ENCODE assay signal across 1 cellular context in the genomic region with DNA sequence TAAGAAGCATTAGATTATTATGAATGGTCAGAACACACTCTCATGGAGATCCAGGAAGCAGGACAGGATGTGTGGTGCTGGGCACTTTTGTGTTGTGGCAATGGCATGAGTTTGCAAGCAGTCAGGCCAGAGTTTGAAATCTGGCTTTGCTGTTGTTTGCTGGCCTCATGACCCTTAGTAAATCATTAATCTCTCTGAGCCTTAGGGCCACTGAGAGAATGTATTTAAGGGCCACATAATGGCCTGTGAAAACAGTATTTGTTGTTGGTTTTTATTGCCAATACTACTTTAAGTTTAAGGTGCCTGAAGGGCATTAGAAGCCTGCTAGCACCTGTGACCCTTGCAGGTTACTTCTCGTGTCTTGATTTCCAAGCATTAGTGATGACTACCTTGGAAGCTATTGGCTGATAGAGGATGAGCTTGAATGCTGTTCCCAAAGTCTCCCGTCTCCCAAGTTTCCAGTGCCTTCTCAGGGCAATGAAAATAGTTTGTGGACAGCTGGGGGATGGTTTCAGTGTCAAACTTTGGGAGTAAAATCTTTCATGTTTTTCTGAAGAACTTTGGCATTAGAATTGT.
A peak's percentile ranks its signal among the peaks of the same experiment; 100 is the strongest.
TF ChIP-seq lines count a peak whose summit lies in the region.

No MANE protein-coding gene starts in this region.

TF ChIP-seq in HepG2, 621 proteins besides CTCF, POLR2A, EP300 and RAD21 (continued from another document and continues in another):
- no peak for TF ChIP-seq EHMT2 (IDR thresholded peaks at IDR 0.05; ENCODE audit: borderline replicate concordance, low read depth, low read length)
- TF ChIP-seq SOX13 (IDR thresholded peaks at IDR 0.05), result no peak
- TF ChIP-seq SOX13 (CRISPR knock-in tag; conservative IDR thresholded peaks at IDR 0.05 in 1 of 2, IDR thresholded peaks at IDR 0.05 in 1 of 2), result peak in 1 of 2 experiments; percentile 72; a peak in 2 of 4 replicates
- TF ChIP-seq, protein P1, sequence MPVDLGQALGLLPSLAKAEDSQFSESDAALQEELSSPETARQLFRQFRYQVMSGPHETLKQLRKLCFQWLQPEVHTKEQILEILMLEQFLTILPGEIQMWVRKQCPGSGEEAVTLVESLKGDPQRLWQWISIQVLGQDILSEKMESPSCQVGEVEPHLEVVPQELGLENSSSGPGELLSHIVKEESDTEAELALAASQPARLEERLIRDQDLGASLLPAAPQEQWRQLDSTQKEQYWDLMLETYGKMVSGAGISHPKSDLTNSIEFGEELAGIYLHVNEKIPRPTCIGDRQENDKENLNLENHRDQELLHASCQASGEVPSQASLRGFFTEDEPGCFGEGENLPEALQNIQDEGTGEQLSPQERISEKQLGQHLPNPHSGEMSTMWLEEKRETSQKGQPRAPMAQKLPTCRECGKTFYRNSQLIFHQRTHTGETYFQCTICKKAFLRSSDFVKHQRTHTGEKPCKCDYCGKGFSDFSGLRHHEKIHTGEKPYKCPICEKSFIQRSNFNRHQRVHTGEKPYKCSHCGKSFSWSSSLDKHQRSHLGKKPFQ (CRISPR knock-in tag; IDR thresholded peaks at IDR 0.05; ENCODE audit: insufficient replicate concordance), result peak; percentile 32
- TF ChIP-seq ZSCAN9 (CRISPR knock-in tag; IDR thresholded peaks at IDR 0.05; ENCODE audit: borderline replicate concordance), result 0 out of 2 replicates have a peak, but pooled peaks have one; percentile 26
- TF ChIP-seq, protein P2, sequence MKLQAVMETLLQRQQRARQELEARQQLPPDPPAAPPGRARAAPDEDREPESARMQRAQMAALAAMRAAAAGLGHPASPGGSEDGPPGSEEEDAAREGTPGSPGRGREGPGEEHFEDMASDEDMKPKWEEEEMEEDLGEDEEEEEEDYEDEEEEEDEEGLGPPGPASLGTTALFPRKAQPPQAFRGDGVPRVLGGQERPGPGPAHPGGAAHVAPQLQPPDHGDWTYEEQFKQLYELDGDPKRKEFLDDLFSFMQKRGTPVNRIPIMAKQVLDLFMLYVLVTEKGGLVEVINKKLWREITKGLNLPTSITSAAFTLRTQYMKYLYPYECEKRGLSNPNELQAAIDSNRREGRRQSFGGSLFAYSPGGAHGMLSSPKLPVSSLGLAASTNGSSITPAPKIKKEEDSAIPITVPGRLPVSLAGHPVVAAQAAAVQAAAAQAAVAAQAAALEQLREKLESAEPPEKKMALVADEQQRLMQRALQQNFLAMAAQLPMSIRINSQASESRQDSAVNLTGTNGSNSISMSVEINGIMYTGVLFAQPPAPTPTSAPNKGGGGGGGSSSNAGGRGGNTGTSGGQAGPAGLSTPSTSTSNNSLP (IDR thresholded peaks at IDR 0.05; ENCODE audit: low read depth, low read length), result 0 out of 2 replicates have a peak, but pooled peaks have one; percentile 52
- TF ChIP-seq, protein P3, sequence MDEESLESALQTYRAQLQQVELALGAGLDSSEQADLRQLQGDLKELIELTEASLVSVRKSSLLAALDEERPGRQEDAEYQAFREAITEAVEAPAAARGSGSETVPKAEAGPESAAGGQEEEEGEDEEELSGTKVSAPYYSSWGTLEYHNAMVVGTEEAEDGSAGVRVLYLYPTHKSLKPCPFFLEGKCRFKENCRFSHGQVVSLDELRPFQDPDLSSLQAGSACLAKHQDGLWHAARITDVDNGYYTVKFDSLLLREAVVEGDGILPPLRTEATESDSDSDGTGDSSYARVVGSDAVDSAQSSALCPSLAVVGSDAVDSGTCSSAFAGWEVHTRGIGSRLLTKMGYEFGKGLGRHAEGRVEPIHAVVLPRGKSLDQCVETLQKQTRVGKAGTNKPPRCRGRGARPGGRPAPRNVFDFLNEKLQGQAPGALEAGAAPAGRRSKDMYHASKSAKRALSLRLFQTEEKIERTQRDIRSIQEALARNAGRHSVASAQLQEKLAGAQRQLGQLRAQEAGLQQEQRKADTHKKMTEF (CRISPR knock-in tag; IDR thresholded peaks at IDR 0.05), result peak; percentile 74; the same call in 1 of the 2 replicates
- peak; percentile 69; the same call in 1 of the 2 replicates for TF ChIP-seq IRF2 (CRISPR knock-in tag; IDR thresholded peaks at IDR 0.05)
- TF ChIP-seq ZNF614 (CRISPR knock-in tag; IDR thresholded peaks at IDR 0.05; ENCODE audit: borderline replicate concordance), result peak; percentile 81; the same call in 1 of the 2 replicates
- TF ChIP-seq JDP2 (CRISPR knock-in tag; IDR thresholded peaks at IDR 0.05; ENCODE audit: borderline replicate concordance), result no peak
- TF ChIP-seq ZNF570 (CRISPR knock-in tag; IDR thresholded peaks at IDR 0.05; ENCODE audit: borderline replicate concordance), result no peak
- TF ChIP-seq HOXA5 (CRISPR knock-in tag; IDR thresholded peaks at IDR 0.05), result no peak
- TF ChIP-seq RFX1 (IDR thresholded peaks at IDR 0.05), result no peak
- no peak for TF ChIP-seq ZNF260 (CRISPR knock-in tag; IDR thresholded peaks at IDR 0.05; ENCODE audit: borderline replicate concordance, low read depth)
- TF ChIP-seq SATB2 (CRISPR knock-in tag; IDR thresholded peaks at IDR 0.05), result no peak
- TF ChIP-seq ZBTB8A (CRISPR knock-in tag; IDR thresholded peaks at IDR 0.05; ENCODE audit: borderline replicate concordance, low read depth), result no peak
- peak; percentile 80 for TF ChIP-seq TARDBP (CRISPR knock-in tag; IDR thresholded peaks at IDR 0.05)
- no peak; the same call in 1 of the 2 replicates for TF ChIP-seq POLR2AphosphoS5 (IDR thresholded peaks at IDR 0.05; ENCODE audit: low read depth, low read length)
- TF ChIP-seq, protein P4, sequence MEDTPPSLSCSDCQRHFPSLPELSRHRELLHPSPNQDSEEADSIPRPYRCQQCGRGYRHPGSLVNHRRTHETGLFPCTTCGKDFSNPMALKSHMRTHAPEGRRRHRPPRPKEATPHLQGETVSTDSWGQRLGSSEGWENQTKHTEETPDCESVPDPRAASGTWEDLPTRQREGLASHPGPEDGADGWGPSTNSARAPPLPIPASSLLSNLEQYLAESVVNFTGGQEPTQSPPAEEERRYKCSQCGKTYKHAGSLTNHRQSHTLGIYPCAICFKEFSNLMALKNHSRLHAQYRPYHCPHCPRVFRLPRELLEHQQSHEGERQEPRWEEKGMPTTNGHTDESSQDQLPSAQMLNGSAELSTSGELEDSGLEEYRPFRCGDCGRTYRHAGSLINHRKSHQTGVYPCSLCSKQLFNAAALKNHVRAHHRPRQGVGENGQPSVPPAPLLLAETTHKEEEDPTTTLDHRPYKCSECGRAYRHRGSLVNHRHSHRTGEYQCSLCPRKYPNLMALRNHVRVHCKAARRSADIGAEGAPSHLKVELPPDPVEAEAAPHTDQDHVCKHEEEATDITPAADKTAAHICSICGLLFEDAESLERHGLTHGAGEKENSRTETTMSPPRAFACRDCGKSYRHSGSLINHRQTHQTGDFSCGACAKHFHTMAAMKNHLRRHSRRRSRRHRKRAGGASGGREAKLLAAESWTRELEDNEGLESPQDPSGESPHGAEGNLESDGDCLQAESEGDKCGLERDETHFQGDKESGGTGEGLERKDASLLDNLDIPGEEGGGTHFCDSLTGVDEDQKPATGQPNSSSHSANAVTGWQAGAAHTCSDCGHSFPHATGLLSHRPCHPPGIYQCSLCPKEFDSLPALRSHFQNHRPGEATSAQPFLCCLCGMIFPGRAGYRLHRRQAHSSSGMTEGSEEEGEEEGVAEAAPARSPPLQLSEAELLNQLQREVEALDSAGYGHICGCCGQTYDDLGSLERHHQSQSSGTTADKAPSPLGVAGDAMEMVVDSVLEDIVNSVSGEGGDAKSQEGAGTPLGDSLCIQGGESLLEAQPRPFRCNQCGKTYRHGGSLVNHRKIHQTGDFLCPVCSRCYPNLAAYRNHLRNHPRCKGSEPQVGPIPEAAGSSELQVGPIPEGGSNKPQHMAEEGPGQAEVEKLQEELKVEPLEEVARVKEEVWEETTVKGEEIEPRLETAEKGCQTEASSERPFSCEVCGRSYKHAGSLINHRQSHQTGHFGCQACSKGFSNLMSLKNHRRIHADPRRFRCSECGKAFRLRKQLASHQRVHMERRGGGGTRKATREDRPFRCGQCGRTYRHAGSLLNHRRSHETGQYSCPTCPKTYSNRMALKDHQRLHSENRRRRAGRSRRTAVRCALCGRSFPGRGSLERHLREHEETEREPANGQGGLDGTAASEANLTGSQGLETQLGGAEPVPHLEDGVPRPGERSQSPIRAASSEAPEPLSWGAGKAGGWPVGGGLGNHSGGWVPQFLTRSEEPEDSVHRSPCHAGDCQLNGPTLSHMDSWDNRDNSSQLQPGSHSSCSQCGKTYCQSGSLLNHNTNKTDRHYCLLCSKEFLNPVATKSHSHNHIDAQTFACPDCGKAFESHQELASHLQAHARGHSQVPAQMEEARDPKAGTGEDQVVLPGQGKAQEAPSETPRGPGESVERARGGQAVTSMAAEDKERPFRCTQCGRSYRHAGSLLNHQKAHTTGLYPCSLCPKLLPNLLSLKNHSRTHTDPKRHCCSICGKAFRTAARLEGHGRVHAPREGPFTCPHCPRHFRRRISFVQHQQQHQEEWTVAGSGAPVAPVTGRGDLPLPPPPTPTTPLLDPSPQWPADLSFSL (CRISPR knock-in tag; IDR thresholded peaks at IDR 0.05), result peak; percentile 84; the same call in 1 of the 2 replicates
- TF ChIP-seq PHB2 (IDR thresholded peaks at IDR 0.05; ENCODE audit: partially characterized antibody), result no peak
- TF ChIP-seq, protein P5, sequence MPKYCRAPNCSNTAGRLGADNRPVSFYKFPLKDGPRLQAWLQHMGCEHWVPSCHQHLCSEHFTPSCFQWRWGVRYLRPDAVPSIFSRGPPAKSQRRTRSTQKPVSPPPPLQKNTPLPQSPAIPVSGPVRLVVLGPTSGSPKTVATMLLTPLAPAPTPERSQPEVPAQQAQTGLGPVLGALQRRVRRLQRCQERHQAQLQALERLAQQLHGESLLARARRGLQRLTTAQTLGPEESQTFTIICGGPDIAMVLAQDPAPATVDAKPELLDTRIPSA (CRISPR knock-in tag; IDR thresholded peaks at IDR 0.05; ENCODE audit: borderline replicate concordance), result no peak
- no peak for TF ChIP-seq RELA (CRISPR knock-in tag; IDR thresholded peaks at IDR 0.05)
- TF ChIP-seq, protein P6, sequence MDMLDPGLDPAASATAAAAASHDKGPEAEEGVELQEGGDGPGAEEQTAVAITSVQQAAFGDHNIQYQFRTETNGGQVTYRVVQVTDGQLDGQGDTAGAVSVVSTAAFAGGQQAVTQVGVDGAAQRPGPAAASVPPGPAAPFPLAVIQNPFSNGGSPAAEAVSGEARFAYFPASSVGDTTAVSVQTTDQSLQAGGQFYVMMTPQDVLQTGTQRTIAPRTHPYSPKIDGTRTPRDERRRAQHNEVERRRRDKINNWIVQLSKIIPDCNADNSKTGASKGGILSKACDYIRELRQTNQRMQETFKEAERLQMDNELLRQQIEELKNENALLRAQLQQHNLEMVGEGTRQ (IDR thresholded peaks at IDR 0.05; ENCODE audit: low read depth, low read length), result no peak
- TF ChIP-seq, protein P6 (CRISPR knock-in tag; IDR thresholded peaks at IDR 0.05; ENCODE audit: borderline replicate concordance), result no peak
- TF ChIP-seq ELF3 (CRISPR knock-in tag; IDR thresholded peaks at IDR 0.05), result peak; percentile 86
- TF ChIP-seq, protein P7, sequence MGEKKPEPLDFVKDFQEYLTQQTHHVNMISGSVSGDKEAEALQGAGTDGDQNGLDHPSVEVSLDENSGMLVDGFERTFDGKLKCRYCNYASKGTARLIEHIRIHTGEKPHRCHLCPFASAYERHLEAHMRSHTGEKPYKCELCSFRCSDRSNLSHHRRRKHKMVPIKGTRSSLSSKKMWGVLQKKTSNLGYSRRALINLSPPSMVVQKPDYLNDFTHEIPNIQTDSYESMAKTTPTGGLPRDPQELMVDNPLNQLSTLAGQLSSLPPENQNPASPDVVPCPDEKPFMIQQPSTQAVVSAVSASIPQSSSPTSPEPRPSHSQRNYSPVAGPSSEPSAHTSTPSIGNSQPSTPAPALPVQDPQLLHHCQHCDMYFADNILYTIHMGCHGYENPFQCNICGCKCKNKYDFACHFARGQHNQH (CRISPR knock-in tag; IDR thresholded peaks at IDR 0.05), result peak; percentile 87
- TF ChIP-seq, protein P8, sequence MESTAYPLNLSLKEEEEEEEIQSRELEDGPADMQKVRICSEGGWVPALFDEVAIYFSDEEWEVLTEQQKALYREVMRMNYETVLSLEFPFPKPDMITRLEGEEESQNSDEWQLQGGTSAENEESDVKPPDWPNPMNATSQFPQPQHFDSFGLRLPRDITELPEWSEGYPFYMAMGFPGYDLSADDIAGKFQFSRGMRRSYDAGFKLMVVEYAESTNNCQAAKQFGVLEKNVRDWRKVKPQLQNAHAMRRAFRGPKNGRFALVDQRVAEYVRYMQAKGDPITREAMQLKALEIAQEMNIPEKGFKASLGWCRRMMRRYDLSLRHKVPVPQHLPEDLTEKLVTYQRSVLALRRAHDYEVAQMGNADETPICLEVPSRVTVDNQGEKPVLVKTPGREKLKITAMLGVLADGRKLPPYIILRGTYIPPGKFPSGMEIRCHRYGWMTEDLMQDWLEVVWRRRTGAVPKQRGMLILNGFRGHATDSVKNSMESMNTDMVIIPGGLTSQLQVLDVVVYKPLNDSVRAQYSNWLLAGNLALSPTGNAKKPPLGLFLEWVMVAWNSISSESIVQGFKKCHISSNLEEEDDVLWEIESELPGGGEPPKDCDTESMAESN (CRISPR knock-in tag; conservative IDR thresholded peaks at IDR 0.05), result no peak
- TF ChIP-seq ZNF230 (CRISPR knock-in tag; IDR thresholded peaks at IDR 0.05), result no peak
- TF ChIP-seq, protein P9, sequence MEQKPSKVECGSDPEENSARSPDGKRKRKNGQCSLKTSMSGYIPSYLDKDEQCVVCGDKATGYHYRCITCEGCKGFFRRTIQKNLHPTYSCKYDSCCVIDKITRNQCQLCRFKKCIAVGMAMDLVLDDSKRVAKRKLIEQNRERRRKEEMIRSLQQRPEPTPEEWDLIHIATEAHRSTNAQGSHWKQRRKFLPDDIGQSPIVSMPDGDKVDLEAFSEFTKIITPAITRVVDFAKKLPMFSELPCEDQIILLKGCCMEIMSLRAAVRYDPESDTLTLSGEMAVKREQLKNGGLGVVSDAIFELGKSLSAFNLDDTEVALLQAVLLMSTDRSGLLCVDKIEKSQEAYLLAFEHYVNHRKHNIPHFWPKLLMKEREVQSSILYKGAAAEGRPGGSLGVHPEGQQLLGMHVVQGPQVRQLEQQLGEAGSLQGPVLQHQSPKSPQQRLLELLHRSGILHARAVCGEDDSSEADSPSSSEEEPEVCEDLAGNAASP (CRISPR knock-in tag; IDR thresholded peaks at IDR 0.05; ENCODE audit: borderline replicate concordance), result peak; percentile 11; the same call in 1 of the 2 replicates
- TF ChIP-seq ASH2L (IDR thresholded peaks at IDR 0.05; ENCODE audit: insufficient read length, low read depth, low read length), result peak; percentile 48
- TF ChIP-seq, protein P10, sequence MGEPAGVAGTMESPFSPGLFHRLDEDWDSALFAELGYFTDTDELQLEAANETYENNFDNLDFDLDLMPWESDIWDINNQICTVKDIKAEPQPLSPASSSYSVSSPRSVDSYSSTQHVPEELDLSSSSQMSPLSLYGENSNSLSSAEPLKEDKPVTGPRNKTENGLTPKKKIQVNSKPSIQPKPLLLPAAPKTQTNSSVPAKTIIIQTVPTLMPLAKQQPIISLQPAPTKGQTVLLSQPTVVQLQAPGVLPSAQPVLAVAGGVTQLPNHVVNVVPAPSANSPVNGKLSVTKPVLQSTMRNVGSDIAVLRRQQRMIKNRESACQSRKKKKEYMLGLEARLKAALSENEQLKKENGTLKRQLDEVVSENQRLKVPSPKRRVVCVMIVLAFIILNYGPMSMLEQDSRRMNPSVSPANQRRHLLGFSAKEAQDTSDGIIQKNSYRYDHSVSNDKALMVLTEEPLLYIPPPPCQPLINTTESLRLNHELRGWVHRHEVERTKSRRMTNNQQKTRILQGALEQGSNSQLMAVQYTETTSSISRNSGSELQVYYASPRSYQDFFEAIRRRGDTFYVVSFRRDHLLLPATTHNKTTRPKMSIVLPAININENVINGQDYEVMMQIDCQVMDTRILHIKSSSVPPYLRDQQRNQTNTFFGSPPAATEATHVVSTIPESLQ (CRISPR knock-in tag; conservative IDR thresholded peaks at IDR 0.05), result no peak
- TF ChIP-seq PITX1 (CRISPR knock-in tag; IDR thresholded peaks at IDR 0.05), result peak; percentile 79
- TF ChIP-seq ZNF644 (CRISPR knock-in tag; IDR thresholded peaks at IDR 0.05; ENCODE audit: low read depth), result peak; percentile 56; the same call in 1 of the 2 replicates
